In genomic region chr12:102155206-102155605, GRCh38 we compare ENCODE assay signal across 15 cellular contexts. TPM values are rescaled to one million over a fixed set of nuclear protein-coding genes. Genes with fewer than 3 reads are reported as not detected.
"Had no signal": no experiment of that assay in that cellular context is flagged by ENCODE, and none has a peak within 500 bp of the region (broad histone marks: within the 10 kb centered on the region; RNA-seq: fewer than 3 reads in every experiment).

No MANE protein-coding gene starts in this region.

RNA-seq across cellular contexts. Expression of gene PMCH, which starts 42.4 kb away (rescaled TPM):
- total RNA-seq: stomach, subcutaneous adipose tissue, suprapubic skin, temporal lobe, testis, thoracic aorta, thyroid gland, tibial nerve, transverse colon, upper lobe of left lung, upper lobe of right lung, ureter, urinary bladder, uterus, vagina had no signal
- polyA plus RNA-seq: stomach, urinary bladder had no signal
